In genomic region chr6:39892490-39893129, GRCh38 we compare ENCODE assay signal across 8 cellular contexts. TPM values are rescaled to one million over a fixed set of nuclear protein-coding genes. Genes with fewer than 3 reads are reported as not detected.
A peak's percentile ranks its signal among the peaks of the same experiment; 100 is the strongest.
DNase-seq lines count a peak whose midpoint lies in the region; ATAC-seq and TF ChIP-seq lines count a peak whose summit lies in the region.

No MANE protein-coding gene starts in this region.

- no peak overlapping the region for H3K27ac ChIP-seq in left ventricle myocardium inferior (replicated peaks)

- H3K4me1 ChIP-seq in left ventricle myocardium inferior = peaks cover 21% of the 10 kb centered on the region

- no peak overlapping the region for H3K4me3 ChIP-seq in left ventricle myocardium inferior

- no peaks in the 10 kb centered on the region for H3K27me3 ChIP-seq in left ventricle myocardium inferior (ENCODE audit: low read depth)

- no peaks in the 10 kb centered on the region for H3K9me3 ChIP-seq in left ventricle myocardium inferior (replicated peaks)

- ATAC-seq in HG03025 (IDR thresholded peaks at IDR 0.05; ENCODE audit: low FRiP score, unreplicated experiment) (no peak), GM19452 (IDR thresholded peaks at IDR 0.05; ENCODE audit: unreplicated experiment) (no peak)

- peaks cover 13% of the 10 kb centered on the region for H3K36me3 ChIP-seq in left ventricle myocardium inferior

- DNase-seq in activated T-cell treated with anti-CD3 and anti-CD28 coated beads for 48 hours (ENCODE audit: low read depth) (peak; percentile 6), NCI-H1092 (lab: John Stamatoyannopoulos, UW) (peak; percentile 3), amniotic stem cell (lab: John Stamatoyannopoulos, UW) (peak; percentile 13), left ventricle myocardium inferior (peak; percentile 61), putamen (ENCODE audit: low spot score) (peak; percentile 58)
- no peak for DNase-seq in activated T-cell treated with anti-CD3 and anti-CD28 coated beads, Interleukin-2, amount 50 U/mL, for 1 hour

- intact Hi-C loops in left ventricle myocardium inferior (cut with micrococcal nuclease) = loop anchor here (10.0 kb wide), 1 partner anchor 518 kb away; no protein-coding TSS in a partner anchor

- peak; percentile 81 for TF ChIP-seq CTCF in left ventricle myocardium inferior (IDR thresholded peaks at IDR 0.05; ENCODE audit: borderline replicate concordance)

RNA-seq across cellular contexts. Expression of gene MOCS1, which starts 41.7 kb away (rescaled TPM):
- total RNA-seq in left ventricle myocardium inferior = 28.6 TPM
